ENCODE assay signal across 27 cellular contexts in genomic region chr17:16140854-16141253, GRCh38.
"Had no signal": no experiment of that assay in that cellular context is flagged by ENCODE, and none has a peak within 500 bp of the region (broad histone marks: within the 10 kb centered on the region; RNA-seq: fewer than 3 reads in every experiment).

No MANE protein-coding gene starts in this region.

- H3K4me1 ChIP-seq: gastrocnemius medialis, neural progenitor cell, psoas muscle, spleen, transverse colon, upper lobe of right lung, uterus had no signal

- H3K9me3 Mint-ChIP-seq: memory B cell; naive B cell; natural killer cell treated with Interleukin-12 subunit alpha and Interleukin-12 subunit beta and Interleukin-15 and Interleukin-18, amount 100 ng/mL, for 72 hours; neural progenitor cell; stimulated activated memory B cell treated with anti-CD40 and anti-IgM and Interleukin-4, amounts not matched to agents 10 μg/mL and 1 μg/mL and 100 μg/mL, for 72 hours had no signal

- H3K27me3 Mint-ChIP-seq: memory B cell; naive B cell; natural killer cell treated with Interleukin-12 subunit alpha and Interleukin-12 subunit beta and Interleukin-15 and Interleukin-18, amount 100 ng/mL, for 72 hours; stimulated activated memory B cell treated with anti-CD40 and anti-IgM and Interleukin-4, amounts not matched to agents 10 μg/mL and 1 μg/mL and 100 μg/mL, for 72 hours had no signal

- FAIRE-seq: colon, kidney had no signal

- H3K36me3 ChIP-seq: uterus had no signal

- H3K4me3 ChIP-seq: dorsolateral prefrontal cortex, gastrocnemius medialis, lung, mucosa of descending colon, neural progenitor cell, psoas muscle, skin epidermis, spleen, transverse colon, upper lobe of right lung, uterus had no signal

- H3K27ac ChIP-seq: epithelial cell of prostate, gastrocnemius medialis, neural progenitor cell, psoas muscle, skin epidermis, spleen, transverse colon, upper lobe of right lung, uterus had no signal

- H3K4me2 ChIP-seq: neural progenitor cell had no signal

- H3K4me3 Mint-ChIP-seq: memory B cell; naive B cell; natural killer cell treated with Interleukin-12 subunit alpha and Interleukin-12 subunit beta and Interleukin-15 and Interleukin-18, amount 100 ng/mL, for 72 hours; neural progenitor cell; stimulated activated memory B cell treated with anti-CD40 and anti-IgM and Interleukin-4, amounts not matched to agents 10 μg/mL and 1 μg/mL and 100 μg/mL, for 72 hours had no signal

- H3K9me3 ChIP-seq: gastrocnemius medialis, mucosa of descending colon, psoas muscle, spleen, transverse colon, upper lobe of right lung, uterus had no signal

- H3K4me1 Mint-ChIP-seq: memory B cell; neural progenitor cell; stimulated activated memory B cell treated with anti-CD40 and anti-IgM and Interleukin-4, amounts not matched to agents 10 μg/mL and 1 μg/mL and 100 μg/mL, for 72 hours had no signal

- H2AFZ ChIP-seq: neural progenitor cell had no signal

- ATAC-seq: esophagus mucosa; gastrocnemius medialis; mucosa of descending colon; natural killer cell treated with Interleukin-12 subunit alpha and Interleukin-12 subunit beta and Interleukin-15 and Interleukin-18, amount 100 ng/mL, for 72 hours; psoas muscle; right cardiac atrium; stimulated activated memory B cell treated with anti-CD40 and anti-IgM and Interleukin-4, amounts not matched to agents 10 μg/mL and 1 μg/mL and 100 μg/mL, for 72 hours; stimulated activated naive CD8-positive, alpha-beta T cell treated with anti-CD3 and anti-CD28 coated beads, Interleukin-15, Interleukin-2, amounts not matched to agents 100 U/mL and 50 U/mL, for 24 hours; upper lobe of right lung had no signal

- H3K9ac ChIP-seq: neural progenitor cell had no signal

- DNase-seq: dorsolateral prefrontal cortex; effector CD4-positive, alpha-beta T cell; foreskin fibroblast; gastrocnemius medialis; head of caudate nucleus; kidney; mucosa of descending colon; naive B cell; nucleus accumbens; posterior cingulate gyrus; psoas muscle; right cardiac atrium; spleen; stimulated activated CD4-positive, alpha-beta T cell treated with anti-CD3 and anti-CD28 coated beads, Interleukin-4, amount 100 ng/mL, for 4 hours; stimulated activated naive CD8-positive, alpha-beta T cell treated with anti-CD3 and anti-CD28 coated beads, Interleukin-15, Interleukin-2, amounts not matched to agents 100 U/mL and 50 U/mL, for 24 hours; transverse colon; upper lobe of right lung; uterus had no signal

- H3K27ac Mint-ChIP-seq: memory B cell; natural killer cell treated with Interleukin-12 subunit alpha and Interleukin-12 subunit beta and Interleukin-15 and Interleukin-18, amount 100 ng/mL, for 72 hours; neural progenitor cell; stimulated activated memory B cell treated with anti-CD40 and anti-IgM and Interleukin-4, amounts not matched to agents 10 μg/mL and 1 μg/mL and 100 μg/mL, for 72 hours had no signal

- H3K27me3 ChIP-seq: dorsolateral prefrontal cortex, gastrocnemius medialis, neural progenitor cell, spleen, transverse colon, upper lobe of right lung, uterus had no signal
